In the genomic region with DNA sequence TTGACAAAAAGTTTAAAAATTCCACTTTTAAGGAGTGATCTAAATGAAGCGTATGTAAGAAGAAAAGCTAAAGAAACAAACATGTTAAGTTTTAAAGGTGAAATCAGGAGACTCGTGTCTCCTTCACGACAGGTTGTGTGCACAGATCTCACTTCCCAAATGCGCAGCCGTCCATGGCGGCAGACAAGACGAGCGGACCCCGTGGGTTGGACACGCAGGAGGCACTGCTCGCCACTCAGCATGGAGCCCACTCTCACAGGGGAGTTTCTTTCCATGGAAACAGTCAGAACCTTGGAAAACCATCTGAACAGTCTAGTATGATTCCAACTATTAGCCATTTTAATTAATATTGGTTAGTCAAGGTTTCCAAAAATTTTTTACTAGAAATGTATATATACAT, we compare ENCODE assay signal across 35 cellular contexts.
"Had no signal": no experiment of that assay in that cellular context is flagged by ENCODE, and none has a peak within 500 bp of the region (broad histone marks: within the 10 kb centered on the region; RNA-seq: fewer than 3 reads in every experiment).

No MANE protein-coding gene starts in this region.

- H3K27me3 ChIP-seq: MG63 had no signal

- H3K4me3 ChIP-seq: MG63 had no signal

- H3K9me3 ChIP-seq: MG63 had no signal

- H3K27ac ChIP-seq: KMS-11 had no signal

- H3K9ac ChIP-seq: KMS-11 had no signal

- DNase-seq: Karpas-422, Kasumi-1, KG1, MG63, MM.1S, MV-4-11, NCI-H1048, NCI-H1092, NCI-H1092 treated with DMSO at 0.1 percent for 48 hours, NCI-H1105, NCI-H1105 treated with DMSO at 0.1 percent for 48 hours, NCI-H1417, NCI-H1417 treated with DMSO at 0.1 percent for 48 hours, NCI-H1436, NCI-H1436 treated with DMSO at 0.1 percent for 48 hours, NCI-H146, NCI-H1694, NCI-H1694 treated with DMSO at 0.1 percent for 48 hours, NCI-H187, NCI-H187 treated with DMSO at 0.1 percent for 48 hours, NCI-H1930, NCI-H2029, NCI-H2029 treated with DMSO at 0.1 percent for 48 hours, NCI-H2081, NCI-H2081 treated with DMSO at 0.1 percent for 48 hours, NCI-H2107, NCI-H2171, NCI-H2171 treated with DMSO at 0.1 percent for 48 hours, NCI-H2227 treated with DMSO at 0.1 percent for 48 hours, NCI-H226, NCI-H345, NCI-H446, NCI-H446 treated with DMSO at 0.1 percent for 48 hours, NCI-H510A had no signal
